Comparison of ENCODE assay signal across 1 cellular context in genomic region chr2:207635468-207636200, GRCh38.
TF ChIP-seq lines count a peak whose summit lies in the region.

No MANE protein-coding gene starts in this region.

TF ChIP-seq in H1, 55 proteins besides CTCF, POLR2A, EP300 and RAD21 (continued from another document):
- TF ChIP-seq SRF (IDR thresholded peaks at IDR 0.05; ENCODE audit: low read depth, low read length) (no peak), KDM5A (IDR thresholded peaks at IDR 0.05; ENCODE audit: low read length) (no peak), BRCA1 (IDR thresholded peaks at IDR 0.05; ENCODE audit: low read depth, low read length) (no peak)
TF ChIP-seq in H1: peak in this region for 0.
